ENCODE assay signal across 24 cellular contexts in the genomic region with DNA sequence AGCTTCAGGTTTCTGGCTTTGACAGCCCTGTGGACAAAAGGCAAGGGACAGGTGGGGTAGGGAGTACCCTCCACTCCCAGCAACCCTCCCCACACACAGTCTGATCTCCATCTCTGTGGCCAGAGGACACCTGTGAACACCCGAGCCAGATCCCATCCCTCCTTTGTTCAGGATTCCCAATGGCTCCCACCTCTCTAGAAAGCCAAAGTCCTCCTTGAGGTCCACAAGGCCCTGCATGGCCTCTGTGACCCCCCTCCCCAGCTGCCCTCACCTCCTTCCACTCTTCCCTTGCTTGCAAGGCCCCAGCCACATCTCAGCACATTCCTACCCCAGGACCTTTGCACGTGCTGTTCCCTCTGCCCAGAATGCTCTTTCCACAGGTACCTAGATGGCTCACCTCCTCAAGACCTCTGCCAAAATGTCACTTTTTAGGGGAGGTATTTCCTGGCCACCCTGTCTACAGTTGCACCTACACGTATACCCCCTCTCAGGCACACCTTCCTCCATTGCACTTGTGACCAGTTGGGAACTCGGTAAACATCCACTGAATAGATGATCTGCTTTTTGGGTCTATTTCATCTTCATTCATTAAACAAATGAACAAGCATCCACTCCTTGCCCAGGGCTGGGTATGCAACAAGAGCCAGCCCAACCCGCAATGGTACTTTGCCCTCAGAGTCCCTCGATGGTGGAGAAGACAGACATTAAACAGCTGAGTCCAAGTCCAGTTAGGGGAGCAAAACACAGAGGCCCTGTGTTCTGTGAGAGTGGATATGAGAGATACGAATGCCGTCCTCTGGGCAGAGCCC.
A peak's percentile ranks its signal among the peaks of the same experiment; 100 is the strongest.
DNase-seq lines count a peak whose midpoint lies in the region; FAIRE-seq and TF ChIP-seq lines count a peak whose summit lies in the region.
"Had no signal": no experiment of that assay in that cellular context is flagged by ENCODE, and none has a peak within 500 bp of the region (broad histone marks: within the 10 kb centered on the region; RNA-seq: fewer than 3 reads in every experiment).

No MANE protein-coding gene starts in this region.

- no peaks in the 10 kb centered on the region for H3K36me3 Mint-ChIP-seq in activated T-cell treated with anti-CD3 and anti-CD28 coated beads, Interleukin-2, amount 50 U/mL, for 24 hours (ENCODE audit: low read depth)
- H3K36me3 Mint-ChIP-seq in glutamatergic neuron (ENCODE audit: unreplicated experiment) = peaks cover 5% of the 10 kb centered on the region
- H3K36me3 Mint-ChIP-seq: activated CD4-positive, alpha-beta memory T cell treated with anti-CD3 and anti-CD28 coated beads for 36 hours had no signal

- no peak overlapping the region for H3K27ac Mint-ChIP-seq in activated T-cell treated with anti-CD3 and anti-CD28 coated beads, Interleukin-2, amount 50 U/mL, for 24 hours
- H3K27ac Mint-ChIP-seq in glutamatergic neuron (ENCODE audit: unreplicated experiment) = peak overlapping the region; percentile 30
- H3K27ac Mint-ChIP-seq: activated B cell treated with CpG ODN at 0.5 μM for 24 hours; activated CD4-positive, alpha-beta memory T cell treated with anti-CD3 and anti-CD28 coated beads for 36 hours; B cell; stimulated activated naive CD8-positive, alpha-beta T cell treated with anti-CD3 and anti-CD28 coated beads, Interleukin-15, Interleukin-2, amounts not matched to agents 100 ng/mL and 50 ng/mL, for 24 hours had no signal

- no peak overlapping the region for H3K4me3 Mint-ChIP-seq in activated T-cell treated with anti-CD3 and anti-CD28 coated beads, Interleukin-2, amount 50 U/mL, for 24 hours
- H3K4me3 Mint-ChIP-seq in glutamatergic neuron (ENCODE audit: unreplicated experiment) = no peak overlapping the region
- H3K4me3 Mint-ChIP-seq: activated B cell treated with CpG ODN at 0.5 μM for 24 hours; activated CD4-positive, alpha-beta memory T cell treated with anti-CD3 and anti-CD28 coated beads for 36 hours; B cell; central memory CD8-positive, alpha-beta T cell; stimulated activated naive CD8-positive, alpha-beta T cell treated with anti-CD3 and anti-CD28 coated beads, Interleukin-15, Interleukin-2, amounts not matched to agents 100 ng/mL and 50 ng/mL, for 24 hours had no signal

- intact Hi-C loops in posterior vena cava (cut with DNase I) = no loop called here

- no peaks in the 10 kb centered on the region for H3K27me3 Mint-ChIP-seq in activated T-cell treated with anti-CD3 and anti-CD28 coated beads, Interleukin-2, amount 50 U/mL, for 24 hours
- peaks cover 2% of the 10 kb centered on the region for H3K27me3 Mint-ChIP-seq in glutamatergic neuron (ENCODE audit: unreplicated experiment)
- H3K27me3 Mint-ChIP-seq: activated B cell treated with CpG ODN at 0.5 μM for 24 hours; activated CD4-positive, alpha-beta memory T cell treated with anti-CD3 and anti-CD28 coated beads for 36 hours; B cell; central memory CD8-positive, alpha-beta T cell; stimulated activated naive CD8-positive, alpha-beta T cell treated with anti-CD3 and anti-CD28 coated beads, Interleukin-15, Interleukin-2, amounts not matched to agents 100 ng/mL and 50 ng/mL, for 24 hours had no signal

- H3K4me1 Mint-ChIP-seq in activated T-cell treated with anti-CD3 and anti-CD28 coated beads, Interleukin-2, amount 50 U/mL, for 24 hours (ENCODE audit: low read depth) = peaks cover 3% of the 10 kb centered on the region
- peaks cover 4% of the 10 kb centered on the region for H3K4me1 Mint-ChIP-seq in glutamatergic neuron (ENCODE audit: low read depth, unreplicated experiment)

- DNase-seq in activated T-cell treated with anti-CD3 and anti-CD28 coated beads, Interleukin-2, amount 50 U/mL, for 24 hours = peak; percentile 20
- no peak for DNase-seq in activated T-cell treated with anti-CD3 and anti-CD28 coated beads, Interleukin-2, amount 50 U/mL, for 48 hours
- DNase-seq in HL-60 (ENCODE audit: low read depth in 1 of 2, low spot score in 1 of 2) (no peak), glutamatergic neuron (no peak), posterior vena cava (ENCODE audit: low spot score) (peak; percentile 16), urothelium cell line (ENCODE audit: low spot score) (no peak), NCI-H1105 (lab: John Stamatoyannopoulos, UW) (no peak), DMS 273 treated with DMSO at 0.1 percent for 48 hours (lab: John Stamatoyannopoulos, UW) (no peak)
- DNase-seq: activated B cell treated with CpG ODN at 0.5 μM for 24 hours; activated CD4-positive, alpha-beta memory T cell treated with anti-CD3 and anti-CD28 coated beads for 36 hours; foreskin keratinocyte; hippocampal formation; NCI-H1092; NCI-H2107; NCI-H510A; NK-92 treated with Interleukin-12 subunit alpha and Interleukin-12 subunit beta, amount 100 ng/mL, for 24 hours; T-helper 9 cell; upper lobe of left lung had no signal

- peak overlapping the region; percentile 42; the same call in 1 of the 2 replicates for H3K27ac ChIP-seq in HL-60 (replicated peaks)
- H3K27ac ChIP-seq: ascending aorta, foreskin keratinocyte, neutrophil, upper lobe of left lung had no signal

- no peak for FAIRE-seq in urothelium cell line (lab: Jason Lieb, UNC)

- H3K9me3 Mint-ChIP-seq in activated T-cell treated with anti-CD3 and anti-CD28 coated beads, Interleukin-2, amount 50 U/mL, for 24 hours = no peaks in the 10 kb centered on the region
- H3K9me3 Mint-ChIP-seq in glutamatergic neuron (ENCODE audit: unreplicated experiment) = peaks cover 10% of the 10 kb centered on the region
- H3K9me3 Mint-ChIP-seq: activated B cell treated with CpG ODN at 0.5 μM for 24 hours; activated CD4-positive, alpha-beta memory T cell treated with anti-CD3 and anti-CD28 coated beads for 36 hours; central memory CD8-positive, alpha-beta T cell; stimulated activated naive CD8-positive, alpha-beta T cell treated with anti-CD3 and anti-CD28 coated beads, Interleukin-15, Interleukin-2, amounts not matched to agents 100 ng/mL and 50 ng/mL, for 24 hours had no signal

- no peaks in the 10 kb centered on the region for H3K27me3 ChIP-seq in HL-60 (ENCODE audit: insufficient read depth, poor library complexity, severe bottlenecking)
- H3K27me3 ChIP-seq: ascending aorta, foreskin keratinocyte, neutrophil, upper lobe of left lung had no signal

- TF ChIP-seq CTCF in HL-60 (IDR thresholded peaks at IDR 0.05; ENCODE audit: insufficient read depth, low read length) (no peak), glutamatergic neuron (IDR thresholded peaks at IDR 0.05; ENCODE audit: partially characterized antibody, unreplicated experiment) (no peak)

- H3K4me3 ChIP-seq in HL-60 (replicated peaks; ENCODE audit: insufficient read depth, low read length) = no peak overlapping the region
- H3K4me3 ChIP-seq: ascending aorta, lung, upper lobe of left lung had no signal

Comparison
In these comparisons a context has a peak if more than half of its experiments do, and no peak if none do; other contexts are left out.
1. DNase-seq: peak in activated T-cell treated with anti-CD3 and anti-CD28 coated beads, Interleukin-2, amount 50 U/mL, for 24 hours (single experiment) and posterior vena cava (single experiment); none in activated T-cell treated with anti-CD3 and anti-CD28 coated beads, Interleukin-2, amount 50 U/mL, for 48 hours (0 of 2), HL-60 (0 of 2), glutamatergic neuron (single experiment), urothelium cell line (single experiment), NCI-H1105 (single experiment) and DMS 273 treated with DMSO at 0.1 percent for 48 hours (single experiment).